ENCODE assay signal across 18 cellular contexts in genomic region chr9:101326501-101326900, GRCh38. TPM values are rescaled to one million over a fixed set of nuclear protein-coding genes. Genes with fewer than 3 reads are reported as not detected.
DNase-seq lines count a peak whose midpoint lies in the region; FAIRE-seq and TF ChIP-seq lines count a peak whose summit lies in the region.
"Had no signal": no experiment of that assay in that cellular context is flagged by ENCODE, and none has a peak within 500 bp of the region (broad histone marks: within the 10 kb centered on the region; RNA-seq: fewer than 3 reads in every experiment).

No MANE protein-coding gene starts in this region.

- peaks cover 34% of the 10 kb centered on the region for H3K4me1 Mint-ChIP-seq in Calu3 (ENCODE audit: low read depth, unreplicated experiment)

- no peaks in the 10 kb centered on the region for H3K36me3 Mint-ChIP-seq in Calu3 (ENCODE audit: insufficient read depth, unreplicated experiment)

- no peaks in the 10 kb centered on the region for H3K36me3 ChIP-seq in kidney (ENCODE audit: control insufficient read depth in 1 of 2, insufficient read depth in 2 of 2, low read length in 2 of 2)

- intact Hi-C loops in Calu3 (cut with micrococcal nuclease; ENCODE audit: unreplicated experiment) (loop anchor here (1.0 to 2.0 kb wide), 2 partner anchors 29 to 62 kb away; no protein-coding TSS in a partner anchor), kidney (cut with DNase I) (no loop called here)

- FAIRE-seq in kidney (lab: Jason Lieb, UNC) (no peak), GM19239 (lab: Jason Lieb, UNC) (no peak)
- FAIRE-seq: endothelial cell of umbilical vein, keratinocyte had no signal

- H3K4me1 ChIP-seq in kidney (ENCODE audit: control insufficient read depth in 1 of 2, insufficient read depth in 1 of 2, low read depth in 1 of 2, low read length in 2 of 2), result peaks cover 2 to 17% of the 10 kb centered on the region in 2 donors
- H3K4me1 ChIP-seq: parathyroid adenoma had no signal

- no peak overlapping the region for H3K4me3 Mint-ChIP-seq in Calu3 (ENCODE audit: low read depth, unreplicated experiment)

- H3K27ac ChIP-seq in kidney (ENCODE audit: low read depth in 2 of 2, low read length in 2 of 2), result peak overlapping the region; percentile 7 to 28
- H3K27ac ChIP-seq: HL-60, parathyroid adenoma had no signal

- H3K4me3 ChIP-seq in kidney (ENCODE audit: low read length in 2 of 2), result no peak overlapping the region

- H3K9me3 Mint-ChIP-seq in Calu3 (ENCODE audit: low read depth, unreplicated experiment), result peaks cover 3% of the 10 kb centered on the region

- BruUV-seq in Calu3 (replicated peaks; lab: Mats Ljungman, UMichigan), result no TSS peak

- CTCF ChIA-PET in Calu3 (lab: Charles Lee), result interaction anchor here (0.7 to 0.8 kb wide), 4 partner anchors 15 to 739 kb away, joined by 3 read pairs; no protein-coding TSS in a partner anchor

- peaks cover 0 to 4% of the 10 kb centered on the region in 2 donors for H3K9me3 ChIP-seq in kidney (ENCODE audit: control insufficient read depth in 1 of 2, low read length in 2 of 2)

- H3K27ac Mint-ChIP-seq in Calu3 (ENCODE audit: unreplicated experiment), result peak overlapping the region; percentile 39

- DNase-seq in Calu3 (no peak), NCI-H1417 treated with DMSO at 0.1 percent for 48 hours (lab: John Stamatoyannopoulos, UW) (peak; percentile 39), NCI-H774 (lab: John Stamatoyannopoulos, UW) (peak; percentile 72), kidney (no peak), GM19239 (ENCODE audit: insufficient read length, low spot score) (no peak), SIG-M5 (lab: John Stamatoyannopoulos, UW) (no peak)
- DNase-seq in stimulated activated CD4-positive, alpha-beta T cell treated with anti-CD3 and anti-CD28 coated beads, Interleukin-1b, Interleukin-23, amount 100 ng/mL, for 48 hours, result no peak
- DNase-seq in activated CD8-positive, alpha-beta memory T cell treated with anti-CD3 and anti-CD28 coated beads for 24 hours, result no peak
- DNase-seq: activated CD4-positive, alpha-beta T cell treated with anti-CD3 and anti-CD28 coated beads for 48 hours; activated T-cell treated with anti-CD3 and anti-CD28 coated beads, Interleukin-2, amount 50 U/mL, for 48 hours; glutamatergic neuron; NCI-H526 treated with DMSO at 0.1 percent for 48 hours had no signal

- no peak overlapping the region for H3K9ac ChIP-seq in kidney (ENCODE audit: low read length in 2 of 2)
- H3K9ac ChIP-seq: parathyroid adenoma had no signal

- TF ChIP-seq CTCF in Calu3 (IDR thresholded peaks at IDR 0.05; ENCODE audit: unreplicated experiment) (no peak), kidney (IDR thresholded peaks at IDR 0.05; ENCODE audit: borderline replicate concordance, extremely low read depth, insufficient read depth) (no peak)

- no peaks in the 10 kb centered on the region for H3K27me3 Mint-ChIP-seq in Calu3 (ENCODE audit: unreplicated experiment)

RNA-seq across cellular contexts. Expression of gene BAAT, which starts 58.3 kb away (rescaled TPM):
- 10.2 and 18.6 TPM in 2 replicates for total RNA-seq in Calu3 (2022)
- total RNA-seq in kidney, result 0.09 TPM
- polyA plus RNA-seq in kidney (ENCODE audit: insufficient read depth, low read depth, low replicate concordance), result 0.15 TPM
- total RNA-seq: endothelial cell of umbilical vein; subcutaneous adipose tissue; T-helper 2 cell treated with Interferon-gamma antibody and Interleukin-4, amounts not matched to agents 100 ng/mL and 5 ng/mL, for 36 hours had no signal

Comparison
In these comparisons a context has a peak if more than half of its experiments do, and no peak if none do; other contexts are left out.
1. DNase-seq: peak in NCI-H1417 treated with DMSO at 0.1 percent for 48 hours (single experiment) and NCI-H774 (single experiment); none in Calu3 (single experiment), kidney (single experiment), stimulated activated CD4-positive, alpha-beta T cell treated with anti-CD3 and anti-CD28 coated beads, Interleukin-1b, Interleukin-23, amount 100 ng/mL, for 48 hours (single experiment), GM19239 (single experiment), activated CD8-positive, alpha-beta memory T cell treated with anti-CD3 and anti-CD28 coated beads for 24 hours (single experiment) and SIG-M5 (single experiment).
2. RNA of gene BAAT, which starts 58.3 kb away (total RNA-seq): 10.2 to 18.6 TPM in Calu3; 0.09 TPM in kidney (single experiment); every median in the first group is over 10 times any median in the second.